ENCODE assay signal across 38 cellular contexts in the genomic region with DNA sequence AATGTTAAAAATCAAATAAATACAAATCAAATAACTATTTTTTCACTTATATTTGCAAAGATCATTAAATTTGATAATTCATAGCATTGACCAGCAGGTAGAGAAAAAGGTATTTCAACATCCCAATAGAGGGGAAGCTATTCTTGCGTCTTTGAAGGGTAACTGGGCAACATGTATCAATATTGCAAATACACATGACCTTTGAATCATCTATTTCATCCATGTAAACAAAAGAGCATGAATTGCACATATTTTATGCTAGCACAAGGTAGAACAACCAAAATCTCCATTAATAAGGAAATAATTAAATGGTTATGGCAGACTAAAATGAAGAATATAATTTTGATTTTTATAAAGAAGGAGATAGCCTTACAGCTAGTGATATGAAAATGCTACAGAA.
"Had no signal": no experiment of that assay in that cellular context is flagged by ENCODE, and none has a peak within 500 bp of the region (broad histone marks: within the 10 kb centered on the region; RNA-seq: fewer than 3 reads in every experiment).

No MANE protein-coding gene starts in this region.

- H3K4me3 ChIP-seq: ascending aorta, cardiac muscle cell had no signal

- H3K27me3 Mint-ChIP-seq: activated B cell treated with CpG ODN at 0.5 μM for 24 hours; activated CD4-positive, alpha-beta memory T cell treated with anti-CD3 and anti-CD28 coated beads for 36 hours; activated CD4-positive, alpha-beta T cell treated with anti-CD3 and anti-CD28 coated beads, Interleukin-2, amount 10 ng/mL, durations not matched to agents 24 days and 14 days; activated CD8-positive, alpha-beta T cell treated with anti-CD3 and anti-CD28 coated beads for 36 hours; activated naive CD4-positive, alpha-beta T cell treated with anti-CD3 and anti-CD28 coated beads, Interleukin-2, amount 10 ng/mL, durations not matched to agents 7 days and 5 days; activated naive CD4-positive, alpha-beta T cell treated with anti-CD3 and anti-CD28 coated beads, Interleukin-2, amount 50 U/mL, for 24 hours; activated naive CD8-positive, alpha-beta T cell treated with anti-CD3 and anti-CD28 coated beads, Interleukin-2, amount 10 ng/mL, durations not matched to agents 7 days and 5 days; activated naive CD8-positive, alpha-beta T cell treated with anti-CD3 and anti-CD28 coated beads, Interleukin-2, amount 50 U/mL, for 24 hours; activated T-helper 17 cell treated with anti-CD3 and anti-CD28 coated beads, Interleukin-2, amount 50 U/mL, for 72 hours; central memory CD8-positive, alpha-beta T cell; T-cell had no signal

- H3K27me3 ChIP-seq: ascending aorta, cardiac muscle cell had no signal

- DNase-seq: activated B cell treated with CpG ODN at 0.5 μM for 24 hours; activated CD4-positive, alpha-beta memory T cell treated with anti-CD3 and anti-CD28 coated beads for 36 hours; activated CD4-positive, alpha-beta T cell treated with anti-CD3 and anti-CD28 coated beads for 4 hours; activated CD4-positive, alpha-beta T cell treated with anti-CD3 and anti-CD28 coated beads, Interleukin-2, amount 10 ng/mL, durations not matched to agents 24 days and 14 days; activated CD4-positive, alpha-beta T cell treated with anti-CD3 and anti-CD28 coated beads, Interleukin-2, amount 50 U/mL, for 1 hour; activated CD4-positive, alpha-beta T cell treated with anti-CD3 and anti-CD28 coated beads, Interleukin-2, amount 50 U/mL, for 4 hours; activated CD4-positive, CD25-positive, alpha-beta regulatory T cell treated with anti-CD3 and anti-CD28 coated beads, Interleukin-2, amount 50 U/mL, for 72 hours; activated CD8-positive, alpha-beta memory T cell treated with anti-CD3 and anti-CD28 coated beads, Interleukin-2, amount 50 U/mL, for 4 hours; activated CD8-positive, alpha-beta T cell treated with anti-CD3 and anti-CD28 coated beads for 36 hours; activated effector memory CD4-positive, alpha-beta T cell treated with anti-CD3 and anti-CD28 coated beads, Interleukin-2, amount 50 U/mL, for 16 hours; activated gamma-delta T cell treated with Interleukin-2 at 50 U/mL for 16 hours; activated naive CD4-positive, alpha-beta T cell treated with anti-CD3 and anti-CD28 coated beads, Interleukin-2, amount 10 ng/mL, durations not matched to agents 7 days and 5 days; activated naive CD4-positive, alpha-beta T cell treated with Interleukin-2 at 50 U/mL for 16 hours; activated naive CD8-positive, alpha-beta T cell treated with anti-CD3 and anti-CD28 coated beads, Interleukin-2, amount 10 ng/mL, durations not matched to agents 7 days and 5 days; activated naive CD8-positive, alpha-beta T cell treated with anti-CD3 and anti-CD28 coated beads, Interleukin-2, amount 50 U/mL, for 24 hours; activated T-cell treated with anti-CD3 and anti-CD28 coated beads for 4 hours; activated T-cell treated with anti-CD3 and anti-CD28 coated beads, Interleukin-2, amount 50 U/mL, for 1 hour; activated T-cell treated with anti-CD3 and anti-CD28 coated beads, Interleukin-2, amount 50 U/mL, for 4 hours; activated T-cell treated with anti-CD3 and anti-CD28 coated beads, Interleukin-2, amount 50 U/mL, for 72 hours; amygdala; anterior cingulate cortex; caudate nucleus; cerebellar nuclear complex; T-cell; T-helper 2 cell; T-helper 9 cell had no signal

- H3K27ac ChIP-seq: ascending aorta, cardiac muscle cell, VCaP had no signal

- H3K27ac Mint-ChIP-seq: activated B cell treated with CpG ODN at 0.5 μM for 24 hours; activated CD4-positive, alpha-beta memory T cell treated with anti-CD3 and anti-CD28 coated beads for 36 hours; activated CD4-positive, alpha-beta T cell treated with anti-CD3 and anti-CD28 coated beads, Interleukin-2, amount 10 ng/mL, durations not matched to agents 24 days and 14 days; activated CD8-positive, alpha-beta T cell treated with anti-CD3 and anti-CD28 coated beads for 36 hours; activated naive CD4-positive, alpha-beta T cell treated with anti-CD3 and anti-CD28 coated beads, Interleukin-2, amount 10 ng/mL, durations not matched to agents 7 days and 5 days; activated naive CD4-positive, alpha-beta T cell treated with anti-CD3 and anti-CD28 coated beads, Interleukin-2, amount 50 U/mL, for 24 hours; activated naive CD8-positive, alpha-beta T cell; activated naive CD8-positive, alpha-beta T cell treated with anti-CD3 and anti-CD28 coated beads, Interleukin-2, amount 10 ng/mL, durations not matched to agents 7 days and 5 days; activated naive CD8-positive, alpha-beta T cell treated with anti-CD3 and anti-CD28 coated beads, Interleukin-2, amount 50 U/mL, for 24 hours; activated T-cell treated with anti-CD3 and anti-CD28 coated beads, Interleukin-2, amount 50 U/mL, for 72 hours; activated T-helper 1 cell treated with anti-CD3 and anti-CD28 coated beads, Interleukin-12 subunit alpha, Interleukin-12 subunit beta, Interleukin-2, Interleukin-4 antibody, amounts not matched to agents 30 ng/mL and 10 ng/mL and 1 ng/mL, durations not matched to agents 14 hours and 24 hours and 36 hours; activated T-helper 17 cell treated with anti-CD3 and anti-CD28 coated beads, Interleukin-2, amount 50 U/mL, for 72 hours; brain; T-cell; T-helper 2 cell treated with Interferon-gamma antibody and Interleukin-4, amounts not matched to agents 5 μg/mL and 100 μg/mL, for 36 hours had no signal

- ATAC-seq: activated CD8-positive, alpha-beta T cell treated with anti-CD3 and anti-CD28 coated beads for 36 hours; activated naive CD8-positive, alpha-beta T cell treated with anti-CD3 and anti-CD28 coated beads, Interleukin-2, amount 50 U/mL, for 24 hours; activated T-cell treated with anti-CD3 and anti-CD28 coated beads, Interleukin-2, amount 50 U/mL, for 4 hours; activated T-cell treated with anti-CD3 and anti-CD28 coated beads, Interleukin-2, amount 50 U/mL, for 72 hours; activated T-helper 17 cell treated with anti-CD3 and anti-CD28 coated beads, Interleukin-2, amount 50 U/mL, for 72 hours; T-cell had no signal

- H3K36me3 Mint-ChIP-seq: activated CD4-positive, alpha-beta memory T cell treated with anti-CD3 and anti-CD28 coated beads for 36 hours; activated naive CD4-positive, alpha-beta T cell treated with anti-CD3 and anti-CD28 coated beads, Interleukin-2, amount 10 ng/mL, durations not matched to agents 7 days and 5 days; activated naive CD4-positive, alpha-beta T cell treated with anti-CD3 and anti-CD28 coated beads, Interleukin-2, amount 50 U/mL, for 24 hours; activated naive CD8-positive, alpha-beta T cell; activated naive CD8-positive, alpha-beta T cell treated with anti-CD3 and anti-CD28 coated beads, Interleukin-2, amount 10 ng/mL, durations not matched to agents 7 days and 5 days; brain; T-cell had no signal

- H3K9me3 ChIP-seq: ascending aorta had no signal

- FAIRE-seq: bronchial epithelial cell, TTC549 had no signal

- H3K4me1 Mint-ChIP-seq: activated B cell treated with CpG ODN at 0.5 μM for 24 hours; activated CD4-positive, alpha-beta T cell treated with anti-CD3 and anti-CD28 coated beads, Interleukin-2, amount 10 ng/mL, durations not matched to agents 24 days and 14 days; activated naive CD4-positive, alpha-beta T cell treated with anti-CD3 and anti-CD28 coated beads, Interleukin-2, amount 10 ng/mL, durations not matched to agents 7 days and 5 days; activated naive CD4-positive, alpha-beta T cell treated with anti-CD3 and anti-CD28 coated beads, Interleukin-2, amount 50 U/mL, for 24 hours; activated naive CD8-positive, alpha-beta T cell treated with anti-CD3 and anti-CD28 coated beads, Interleukin-2, amount 10 ng/mL, durations not matched to agents 7 days and 5 days; activated naive CD8-positive, alpha-beta T cell treated with anti-CD3 and anti-CD28 coated beads, Interleukin-2, amount 50 U/mL, for 24 hours; activated T-helper 17 cell treated with anti-CD3 and anti-CD28 coated beads, Interleukin-2, amount 50 U/mL, for 72 hours; brain; central memory CD8-positive, alpha-beta T cell; T-cell had no signal

- H3K4me1 ChIP-seq: ascending aorta had no signal

- H3K4me3 Mint-ChIP-seq: activated B cell treated with CpG ODN at 0.5 μM for 24 hours; activated CD4-positive, alpha-beta memory T cell treated with anti-CD3 and anti-CD28 coated beads for 36 hours; activated CD4-positive, alpha-beta T cell treated with anti-CD3 and anti-CD28 coated beads, Interleukin-2, amount 10 ng/mL, durations not matched to agents 24 days and 14 days; activated CD8-positive, alpha-beta T cell treated with anti-CD3 and anti-CD28 coated beads for 36 hours; activated naive CD4-positive, alpha-beta T cell treated with anti-CD3 and anti-CD28 coated beads, Interleukin-2, amount 10 ng/mL, durations not matched to agents 7 days and 5 days; activated naive CD4-positive, alpha-beta T cell treated with anti-CD3 and anti-CD28 coated beads, Interleukin-2, amount 50 U/mL, for 24 hours; activated naive CD8-positive, alpha-beta T cell; activated naive CD8-positive, alpha-beta T cell treated with anti-CD3 and anti-CD28 coated beads, Interleukin-2, amount 10 ng/mL, durations not matched to agents 7 days and 5 days; activated naive CD8-positive, alpha-beta T cell treated with anti-CD3 and anti-CD28 coated beads, Interleukin-2, amount 50 U/mL, for 24 hours; activated T-cell treated with anti-CD3 and anti-CD28 coated beads, Interleukin-2, amount 50 U/mL, for 4 hours; activated T-cell treated with anti-CD3 and anti-CD28 coated beads, Interleukin-2, amount 50 U/mL, for 72 hours; activated T-helper 1 cell treated with anti-CD3 and anti-CD28 coated beads, Interleukin-12 subunit alpha, Interleukin-12 subunit beta, Interleukin-2, Interleukin-4 antibody, amounts not matched to agents 30 ng/mL and 10 ng/mL and 1 ng/mL, durations not matched to agents 14 hours and 24 hours and 36 hours; activated T-helper 17 cell treated with anti-CD3 and anti-CD28 coated beads, Interleukin-2, amount 50 U/mL, for 72 hours; brain; central memory CD8-positive, alpha-beta T cell; T-cell; T-helper 2 cell treated with Interferon-gamma antibody and Interleukin-4, amounts not matched to agents 5 μg/mL and 100 μg/mL, for 36 hours had no signal

- H3K36me3 ChIP-seq: ascending aorta, cardiac muscle cell had no signal
